In the genomic region with DNA sequence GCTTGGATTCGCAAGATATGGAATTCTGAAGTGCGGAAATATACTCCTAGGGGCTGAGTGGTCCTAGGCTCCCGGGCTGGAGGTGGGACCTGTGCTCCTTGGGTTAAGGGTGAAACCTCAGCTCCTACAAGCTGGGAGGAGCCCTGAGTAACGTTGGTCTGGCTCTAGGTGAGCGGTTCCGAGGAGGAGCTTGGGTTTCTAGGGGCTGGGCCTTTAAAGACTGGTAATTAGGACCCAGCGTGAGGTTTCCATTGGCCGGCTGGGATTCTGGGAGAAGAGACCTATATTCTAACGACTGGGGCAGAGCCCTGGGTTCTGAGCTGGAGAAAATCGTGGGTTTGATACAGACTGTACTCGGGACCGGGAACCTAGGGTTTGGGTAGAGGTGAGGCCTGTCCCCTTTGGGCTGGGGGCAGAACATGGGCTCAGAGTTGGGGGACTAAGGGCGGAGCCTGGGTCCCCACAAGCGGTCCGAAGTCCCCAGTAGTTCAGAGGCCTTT, we compare ENCODE assay signal across 1 cellular context.
TF ChIP-seq lines count a peak whose summit lies in the region.

No MANE protein-coding gene starts in this region.

TF ChIP-seq in SK-N-SH, 30 proteins besides CTCF, POLR2A, EP300 and RAD21 (continued from another document):
- TF ChIP-seq, protein P1, sequence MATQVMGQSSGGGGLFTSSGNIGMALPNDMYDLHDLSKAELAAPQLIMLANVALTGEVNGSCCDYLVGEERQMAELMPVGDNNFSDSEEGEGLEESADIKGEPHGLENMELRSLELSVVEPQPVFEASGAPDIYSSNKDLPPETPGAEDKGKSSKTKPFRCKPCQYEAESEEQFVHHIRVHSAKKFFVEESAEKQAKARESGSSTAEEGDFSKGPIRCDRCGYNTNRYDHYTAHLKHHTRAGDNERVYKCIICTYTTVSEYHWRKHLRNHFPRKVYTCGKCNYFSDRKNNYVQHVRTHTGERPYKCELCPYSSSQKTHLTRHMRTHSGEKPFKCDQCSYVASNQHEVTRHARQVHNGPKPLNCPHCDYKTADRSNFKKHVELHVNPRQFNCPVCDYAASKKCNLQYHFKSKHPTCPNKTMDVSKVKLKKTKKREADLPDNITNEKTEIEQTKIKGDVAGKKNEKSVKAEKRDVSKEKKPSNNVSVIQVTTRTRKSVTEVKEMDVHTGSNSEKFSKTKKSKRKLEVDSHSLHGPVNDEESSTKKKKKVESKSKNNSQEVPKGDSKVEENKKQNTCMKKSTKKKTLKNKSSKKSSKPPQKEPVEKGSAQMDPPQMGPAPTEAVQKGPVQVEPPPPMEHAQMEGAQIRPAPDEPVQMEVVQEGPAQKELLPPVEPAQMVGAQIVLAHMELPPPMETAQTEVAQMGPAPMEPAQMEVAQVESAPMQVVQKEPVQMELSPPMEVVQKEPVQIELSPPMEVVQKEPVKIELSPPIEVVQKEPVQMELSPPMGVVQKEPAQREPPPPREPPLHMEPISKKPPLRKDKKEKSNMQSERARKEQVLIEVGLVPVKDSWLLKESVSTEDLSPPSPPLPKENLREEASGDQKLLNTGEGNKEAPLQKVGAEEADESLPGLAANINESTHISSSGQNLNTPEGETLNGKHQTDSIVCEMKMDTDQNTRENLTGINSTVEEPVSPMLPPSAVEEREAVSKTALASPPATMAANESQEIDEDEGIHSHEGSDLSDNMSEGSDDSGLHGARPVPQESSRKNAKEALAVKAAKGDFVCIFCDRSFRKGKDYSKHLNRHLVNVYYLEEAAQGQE (IDR thresholded peaks at IDR 0.05; ENCODE audit: low read depth, low read length), result no peak
- TF ChIP-seq, protein P2, sequence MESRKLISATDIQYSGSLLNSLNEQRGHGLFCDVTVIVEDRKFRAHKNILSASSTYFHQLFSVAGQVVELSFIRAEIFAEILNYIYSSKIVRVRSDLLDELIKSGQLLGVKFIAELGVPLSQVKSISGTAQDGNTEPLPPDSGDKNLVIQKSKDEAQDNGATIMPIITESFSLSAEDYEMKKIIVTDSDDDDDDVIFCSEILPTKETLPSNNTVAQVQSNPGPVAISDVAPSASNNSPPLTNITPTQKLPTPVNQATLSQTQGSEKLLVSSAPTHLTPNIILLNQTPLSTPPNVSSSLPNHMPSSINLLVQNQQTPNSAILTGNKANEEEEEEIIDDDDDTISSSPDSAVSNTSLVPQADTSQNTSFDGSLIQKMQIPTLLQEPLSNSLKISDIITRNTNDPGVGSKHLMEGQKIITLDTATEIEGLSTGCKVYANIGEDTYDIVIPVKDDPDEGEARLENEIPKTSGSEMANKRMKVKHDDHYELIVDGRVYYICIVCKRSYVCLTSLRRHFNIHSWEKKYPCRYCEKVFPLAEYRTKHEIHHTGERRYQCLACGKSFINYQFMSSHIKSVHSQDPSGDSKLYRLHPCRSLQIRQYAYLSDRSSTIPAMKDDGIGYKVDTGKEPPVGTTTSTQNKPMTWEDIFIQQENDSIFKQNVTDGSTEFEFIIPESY (IDR thresholded peaks at IDR 0.05; ENCODE audit: borderline replicate concordance, low read depth), result no peak
- TF ChIP-seq TCF12 (IDR thresholded peaks at IDR 0.05), result no peak
- TF ChIP-seq TEAD4 (IDR thresholded peaks at IDR 0.05; ENCODE audit: borderline replicate concordance, insufficient read depth), result no peak
- TF ChIP-seq, protein P3, sequence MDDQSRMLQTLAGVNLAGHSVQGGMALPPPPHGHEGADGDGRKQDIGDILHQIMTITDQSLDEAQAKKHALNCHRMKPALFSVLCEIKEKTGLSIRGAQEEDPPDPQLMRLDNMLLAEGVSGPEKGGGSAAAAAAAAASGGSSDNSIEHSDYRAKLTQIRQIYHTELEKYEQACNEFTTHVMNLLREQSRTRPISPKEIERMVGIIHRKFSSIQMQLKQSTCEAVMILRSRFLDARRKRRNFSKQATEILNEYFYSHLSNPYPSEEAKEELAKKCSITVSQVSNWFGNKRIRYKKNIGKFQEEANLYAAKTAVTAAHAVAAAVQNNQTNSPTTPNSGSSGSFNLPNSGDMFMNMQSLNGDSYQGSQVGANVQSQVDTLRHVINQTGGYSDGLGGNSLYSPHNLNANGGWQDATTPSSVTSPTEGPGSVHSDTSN (IDR thresholded peaks at IDR 0.05), result no peak
- no peak for TF ChIP-seq GABPA (IDR thresholded peaks at IDR 0.05; ENCODE audit: low read depth)
- TF ChIP-seq, protein P4, sequence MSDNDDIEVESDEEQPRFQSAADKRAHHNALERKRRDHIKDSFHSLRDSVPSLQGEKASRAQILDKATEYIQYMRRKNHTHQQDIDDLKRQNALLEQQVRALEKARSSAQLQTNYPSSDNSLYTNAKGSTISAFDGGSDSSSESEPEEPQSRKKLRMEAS (IDR thresholded peaks at IDR 0.05; ENCODE audit: low read depth), result no peak
- TF ChIP-seq FOXM1 (IDR thresholded peaks at IDR 0.05; ENCODE audit: low read depth), result no peak
- TF ChIP-seq FOXJ3 (CRISPR knock-in tag; IDR thresholded peaks at IDR 0.05), result no peak
